14 cellular contexts compared by ENCODE assay signal in genomic region chr16:77374384-77374783, GRCh38.
DNase-seq lines count a peak whose midpoint lies in the region; ATAC-seq and TF ChIP-seq lines count a peak whose summit lies in the region.
"Had no signal": no experiment of that assay in that cellular context is flagged by ENCODE, and none has a peak within 500 bp of the region (broad histone marks: within the 10 kb centered on the region; RNA-seq: fewer than 3 reads in every experiment).

No MANE protein-coding gene starts in this region.

- H3K4me1 ChIP-seq in breast epithelium = no peaks in the 10 kb centered on the region

- peak; percentile 21 to 66 for DNase-seq in T47D (ENCODE audit: low read depth in 1 of 2, low spot score in 1 of 2)
- DNase-seq in breast epithelium (ENCODE audit: low spot score in 2 of 2) = no peak
- peak; percentile 89 for DNase-seq in NCI-H748 (lab: John Stamatoyannopoulos, UW; ENCODE audit: unreplicated experiment)
- DNase-seq in islet precursor cell = peak; percentile 60
- no peak for DNase-seq in KG1 (lab: John Stamatoyannopoulos, UW)
- DNase-seq in effector CD8-positive, alpha-beta T cell (lab: John Stamatoyannopoulos, UW) = no peak
- DNase-seq: activated CD4-positive, alpha-beta T cell treated with anti-CD3 and anti-CD28 coated beads, Interleukin-2, amount 50 U/mL, for 48 hours; amniotic stem cell; EL; kidney; NCI-H2081 treated with DMSO at 0.1 percent for 48 hours; ovary had no signal

- ATAC-seq in GM21737 (IDR thresholded peaks at IDR 0.05; ENCODE audit: unreplicated experiment) (no peak), HG03097 (IDR thresholded peaks at IDR 0.05; ENCODE audit: low FRiP score, unreplicated experiment) (no peak)

- TF ChIP-seq CTCF in breast epithelium (IDR thresholded peaks at IDR 0.05) = no peak

- H3K4me3 ChIP-seq in breast epithelium = no peak overlapping the region
- H3K4me3 ChIP-seq: ovary had no signal

- H3K27me3 ChIP-seq in breast epithelium = no peaks in the 10 kb centered on the region
- H3K27me3 ChIP-seq: ovary had no signal

- intact Hi-C loops in breast epithelium (cut with DNase I; ENCODE audit: low total_unique reads) = no loop called here

- no peaks in the 10 kb centered on the region for H3K9me3 ChIP-seq in breast epithelium
- H3K9me3 ChIP-seq: ovary had no signal

- no peak for TF ChIP-seq POLR2A in breast epithelium (IDR thresholded peaks at IDR 0.05)

- H3K36me3 ChIP-seq in breast epithelium = no peaks in the 10 kb centered on the region
- H3K36me3 ChIP-seq: ovary had no signal

- in situ Hi-C loops in T47D (cut with HindIII; ENCODE audit: low pct_unique_long_range_greater_than_20kb, low sequenced_read_pairs) = no loop called here

- H3K27ac ChIP-seq in breast epithelium = no peak overlapping the region
- H3K27ac ChIP-seq: ovary had no signal

Comparison
In these comparisons a context has a peak if more than half of its experiments do, and no peak if none do; other contexts are left out.
1. DNase-seq: peak in T47D (2 of 2), NCI-H748 (single experiment) and islet precursor cell (single experiment); none in breast epithelium (0 of 2), KG1 (single experiment) and effector CD8-positive, alpha-beta T cell (single experiment).